13 cellular contexts compared by ENCODE assay signal in genomic region chr5:134018154-134018985, GRCh38. TPM values are rescaled to one million over a fixed set of nuclear protein-coding genes. Genes with fewer than 3 reads are reported as not detected.
DNase-seq lines count a peak whose midpoint lies in the region; ATAC-seq, FAIRE-seq and TF ChIP-seq lines count a peak whose summit lies in the region.
"Had no signal": no experiment of that assay in that cellular context is flagged by ENCODE, and none has a peak within 500 bp of the region (broad histone marks: within the 10 kb centered on the region; RNA-seq: fewer than 3 reads in every experiment).

No MANE protein-coding gene starts in this region.

- H3K36me3 Mint-ChIP-seq in activated CD8-positive, alpha-beta memory T cell treated with anti-CD3 and anti-CD28 coated beads, Interleukin-2, amount 10 ng/mL, durations not matched to agents 7 days and 5 days = no peaks in the 10 kb centered on the region
- no peaks in the 10 kb centered on the region for H3K36me3 Mint-ChIP-seq in activated T-cell treated with anti-CD3 and anti-CD28 coated beads, Interleukin-2, amount 50 U/mL, for 24 hours (ENCODE audit: low read depth)
- H3K36me3 Mint-ChIP-seq: activated naive CD4-positive, alpha-beta T cell treated with anti-CD3 and anti-CD28 coated beads, Interleukin-2, amount 50 U/mL, for 24 hours; CD8-positive, alpha-beta memory T cell; naive B cell had no signal

- FAIRE-seq in RCC 7860 (lab: Jason Lieb, UNC) (peak; percentile 88), frontal cortex (lab: Jason Lieb, UNC) (no peak)

- intact Hi-C loops in posterior vena cava (cut with DNase I) = no loop called here

- 0 out of 2 replicates have a peak, but pooled peaks cover 4% of the 10 kb centered on the region for H3K27me3 ChIP-seq in GM23248 (replicated peaks; ENCODE audit: insufficient read depth)

- H3K27me3 Mint-ChIP-seq in activated CD8-positive, alpha-beta memory T cell treated with anti-CD3 and anti-CD28 coated beads, Interleukin-2, amount 10 ng/mL, durations not matched to agents 7 days and 5 days = peaks cover 8% of the 10 kb centered on the region
- H3K27me3 Mint-ChIP-seq in activated T-cell treated with anti-CD3 and anti-CD28 coated beads, Interleukin-2, amount 50 U/mL, for 24 hours = peaks cover 1% of the 10 kb centered on the region
- H3K27me3 Mint-ChIP-seq: activated naive CD4-positive, alpha-beta T cell treated with anti-CD3 and anti-CD28 coated beads, Interleukin-2, amount 50 U/mL, for 24 hours had no signal

- WGBS in GM23248 (ENCODE audit: low coverage in 1 of 2, low lambda C conversion rate in 2 of 2, missing lambda C conversion rate in 2 of 2), 2 experiments = 67 to 69% methylated on average over 9 of the region's 9 CpGs

- no peak overlapping the region for H3K4me2 ChIP-seq in GM23248 (ENCODE audit: unreplicated experiment)

- no peak overlapping the region for H3K4me3 Mint-ChIP-seq in activated CD8-positive, alpha-beta memory T cell treated with anti-CD3 and anti-CD28 coated beads, Interleukin-2, amount 10 ng/mL, durations not matched to agents 7 days and 5 days
- H3K4me3 Mint-ChIP-seq in activated T-cell treated with anti-CD3 and anti-CD28 coated beads, Interleukin-2, amount 50 U/mL, for 24 hours = no peak overlapping the region
- H3K4me3 Mint-ChIP-seq: activated naive CD4-positive, alpha-beta T cell treated with anti-CD3 and anti-CD28 coated beads, Interleukin-2, amount 50 U/mL, for 24 hours; CD8-positive, alpha-beta memory T cell; naive B cell had no signal

- H3F3A ChIP-seq in GM23248 (ENCODE audit: insufficient read depth) = no peaks in the 10 kb centered on the region

- CTCF ChIA-PET in activated CD8-positive, alpha-beta memory T cell treated with anti-CD3 and anti-CD28 coated beads, Interleukin-2, amount 10 ng/mL, durations not matched to agents 7 days and 5 days (lab: Charles Lee) = interaction anchor here (2.8 kb wide), 1 partner anchor 21 kb away, joined by 8 read pairs; no protein-coding TSS in a partner anchor

- no peaks in the 10 kb centered on the region for H3K9me3 ChIP-seq in GM23248 (ENCODE audit: low read depth)
- H3K9me3 ChIP-seq: thoracic aorta had no signal

- DNase-seq in GM23248 (peak; percentile 50), RCC 7860 (ENCODE audit: low spot score) (peak; percentile 77), fibroblast of the aortic adventitia (ENCODE audit: low read depth) (peak; percentile 77), posterior vena cava (ENCODE audit: low spot score) (peak; percentile 37), frontal cortex (ENCODE audit: low spot score in 2 of 2) (no peak), GM20000 (ENCODE audit: low spot score) (no peak)
- no peak for DNase-seq in activated CD8-positive, alpha-beta memory T cell treated with anti-CD3 and anti-CD28 coated beads, Interleukin-2, amount 10 ng/mL, durations not matched to agents 7 days and 5 days
- no peak for DNase-seq in activated T-cell treated with anti-CD3 and anti-CD28 coated beads, Interleukin-2, amount 50 U/mL, for 24 hours
- DNase-seq: CD8-positive, alpha-beta memory T cell; naive B cell; T-helper 9 cell had no signal

- H4K20me1 ChIP-seq in GM23248 (ENCODE audit: insufficient read depth) = no peaks in the 10 kb centered on the region

- in situ Hi-C loops in GM23248 (cut with MboI) = no loop called here

- H3K4me3 ChIP-seq in GM23248 = no peak overlapping the region
- no peak overlapping the region for H3K4me3 ChIP-seq in fibroblast of the aortic adventitia (ENCODE audit: low read depth, low read length)
- H3K4me3 ChIP-seq: thoracic aorta had no signal

- H3K27ac Mint-ChIP-seq in activated CD8-positive, alpha-beta memory T cell treated with anti-CD3 and anti-CD28 coated beads, Interleukin-2, amount 10 ng/mL, durations not matched to agents 7 days and 5 days = no peak overlapping the region
- no peak overlapping the region for H3K27ac Mint-ChIP-seq in activated T-cell treated with anti-CD3 and anti-CD28 coated beads, Interleukin-2, amount 50 U/mL, for 24 hours
- H3K27ac Mint-ChIP-seq: activated naive CD4-positive, alpha-beta T cell treated with anti-CD3 and anti-CD28 coated beads, Interleukin-2, amount 50 U/mL, for 24 hours had no signal

- no peaks in the 10 kb centered on the region for H3K79me2 ChIP-seq in GM23248 (ENCODE audit: insufficient read depth)

- no peaks in the 10 kb centered on the region for H3K9me2 ChIP-seq in GM23248 (ENCODE audit: insufficient read depth)

- H3K9me3 Mint-ChIP-seq in activated CD8-positive, alpha-beta memory T cell treated with anti-CD3 and anti-CD28 coated beads, Interleukin-2, amount 10 ng/mL, durations not matched to agents 7 days and 5 days (ENCODE audit: low read depth) = no peaks in the 10 kb centered on the region
- no peaks in the 10 kb centered on the region for H3K9me3 Mint-ChIP-seq in activated T-cell treated with anti-CD3 and anti-CD28 coated beads, Interleukin-2, amount 50 U/mL, for 24 hours
- H3K9me3 Mint-ChIP-seq: activated naive CD4-positive, alpha-beta T cell treated with anti-CD3 and anti-CD28 coated beads, Interleukin-2, amount 50 U/mL, for 24 hours; CD8-positive, alpha-beta memory T cell; naive B cell had no signal

- no peak overlapping the region for H2AFZ ChIP-seq in GM23248

- no peak overlapping the region for H3K9ac ChIP-seq in GM23248

- 0 out of 2 replicates have a peak, but pooled peaks cover 4% of the 10 kb centered on the region for H3K4me1 ChIP-seq in GM23248 (ENCODE audit: insufficient read depth)

- H3K36me3 ChIP-seq in GM23248 (ENCODE audit: low read depth) = no peaks in the 10 kb centered on the region
- H3K36me3 ChIP-seq: thoracic aorta had no signal

- no peaks in the 10 kb centered on the region for H3K4me1 Mint-ChIP-seq in activated CD8-positive, alpha-beta memory T cell treated with anti-CD3 and anti-CD28 coated beads, Interleukin-2, amount 10 ng/mL, durations not matched to agents 7 days and 5 days
- H3K4me1 Mint-ChIP-seq in activated T-cell treated with anti-CD3 and anti-CD28 coated beads, Interleukin-2, amount 50 U/mL, for 24 hours (ENCODE audit: low read depth) = no peaks in the 10 kb centered on the region
- H3K4me1 Mint-ChIP-seq: activated naive CD4-positive, alpha-beta T cell treated with anti-CD3 and anti-CD28 coated beads, Interleukin-2, amount 50 U/mL, for 24 hours; CD8-positive, alpha-beta memory T cell had no signal

- no peak for ATAC-seq in activated CD8-positive, alpha-beta memory T cell treated with anti-CD3 and anti-CD28 coated beads, Interleukin-2, amount 10 ng/mL, durations not matched to agents 7 days and 5 days

- TF ChIP-seq CTCF in fibroblast of the aortic adventitia (IDR thresholded peaks at IDR 0.05; ENCODE audit: insufficient read depth, low read length) (no peak), GM20000 (IDR thresholded peaks at IDR 0.05; ENCODE audit: extremely low read depth, missing control alignments) (no peak)

- no peak overlapping the region for H3K27ac ChIP-seq in GM23248
- H3K27ac ChIP-seq: thoracic aorta had no signal

RNA-seq across cellular contexts. Expression of gene VDAC1, which starts 13.6 kb away (rescaled TPM):
- total RNA-seq in GM23248 (2014; rRNA removed; shearing (Covaris generic)) = 329 and 332 TPM in 2 replicates
- polyA plus RNA-seq in GM23248 (2016; fragmentation: Nextera tagmentation; extraction: Ambion mirVana) = 318 and 337 TPM in 2 replicates
- total RNA-seq in fibroblast of the aortic adventitia (ENCODE audit: low replicate concordance) (91.3 and 277 TPM in 2 replicates), posterior vena cava (100 to 1,000 TPM; 104 to 105 TPM), frontal cortex (244 TPM)
- total RNA-seq in activated CD8-positive, alpha-beta memory T cell treated with anti-CD3 and anti-CD28 coated beads, Interleukin-2, amount 10 ng/mL, durations not matched to agents 7 days and 5 days = 100 to 1,000 TPM; 204 to 258 TPM

RNA-seq across cellular contexts. Expression of gene C5orf15, which starts 49.9 kb away (rescaled TPM):
- 126 and 128 TPM in 2 replicates for total RNA-seq in GM23248 (2014; rRNA removed; shearing (Covaris generic))
- 121 and 122 TPM in 2 replicates for polyA plus RNA-seq in GM23248 (2016; fragmentation: Nextera tagmentation; extraction: Ambion mirVana)
- total RNA-seq in fibroblast of the aortic adventitia (ENCODE audit: low replicate concordance) (31.1 and 66.6 TPM in 2 replicates), posterior vena cava (10 to 100 TPM; 24.0 to 29.2 TPM), frontal cortex (64.4 TPM)
- total RNA-seq in activated CD8-positive, alpha-beta memory T cell treated with anti-CD3 and anti-CD28 coated beads, Interleukin-2, amount 10 ng/mL, durations not matched to agents 7 days and 5 days = 10 to 100 TPM; 20.9 to 25.7 TPM

Comparison
In these comparisons a context has a peak if more than half of its experiments do, and no peak if none do; other contexts are left out.
1. DNase-seq: peak in GM23248 (single experiment), RCC 7860 (single experiment), fibroblast of the aortic adventitia (single experiment) and posterior vena cava (single experiment); none in activated CD8-positive, alpha-beta memory T cell treated with anti-CD3 and anti-CD28 coated beads, Interleukin-2, amount 10 ng/mL, durations not matched to agents 7 days and 5 days (single experiment), frontal cortex (0 of 2), GM20000 (single experiment) and activated T-cell treated with anti-CD3 and anti-CD28 coated beads, Interleukin-2, amount 50 U/mL, for 24 hours (single experiment).